In the genomic region with DNA sequence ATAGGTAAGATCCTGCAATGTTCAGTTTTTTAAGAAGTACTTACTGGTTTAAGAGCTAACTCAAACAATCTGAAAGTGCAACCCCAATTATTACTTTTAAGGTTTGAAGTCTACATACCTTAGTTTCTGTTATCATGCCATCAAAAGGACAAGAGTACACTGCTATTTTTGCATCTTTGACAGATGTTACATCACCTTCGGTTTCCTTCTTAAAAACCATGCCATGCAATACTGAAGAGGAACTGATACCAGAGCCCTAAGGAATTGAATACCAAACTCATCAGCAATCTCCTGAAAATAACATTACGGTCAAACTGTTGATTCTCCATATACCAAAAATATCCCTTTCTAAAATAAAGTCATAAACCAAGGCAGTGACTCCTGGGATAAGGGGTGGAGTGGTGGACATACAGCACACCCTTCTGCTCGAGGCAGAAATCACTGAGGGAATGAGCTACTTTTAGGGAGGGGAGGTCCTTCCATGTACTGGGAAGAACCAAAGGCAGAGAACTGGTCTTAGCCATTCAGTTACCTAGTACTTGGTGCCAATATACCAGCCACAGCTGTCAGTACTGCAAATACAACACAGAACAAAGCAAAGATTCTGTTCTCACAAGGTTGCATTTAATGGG, we compare ENCODE assay signal across 10 cellular contexts. TPM values are rescaled to one million over a fixed set of nuclear protein-coding genes. Genes with fewer than 3 reads are reported as not detected.
DNase-seq lines count a peak whose midpoint lies in the region; ATAC-seq and TF ChIP-seq lines count a peak whose summit lies in the region.
"Had no signal": no experiment of that assay in that cellular context is flagged by ENCODE, and none has a peak within 500 bp of the region (broad histone marks: within the 10 kb centered on the region; RNA-seq: fewer than 3 reads in every experiment).

No MANE protein-coding gene starts in this region.

- H3K27ac ChIP-seq in OCI-LY7 (ENCODE audit: low read depth, low read length, poor library complexity, severe bottlenecking) (peak overlapping the region; percentile 34), prostate gland (no peak overlapping the region), A673 (ENCODE audit: low read depth, low read length, poor library complexity, severe bottlenecking) (no peak overlapping the region)

- ATAC-seq in GM19438 (IDR thresholded peaks at IDR 0.05; ENCODE audit: low read depth, unreplicated experiment) (peak; percentile 92), HG03045 (IDR thresholded peaks at IDR 0.05; ENCODE audit: unreplicated experiment) (peak; percentile 97)
- ATAC-seq: left colon had no signal

- H3K4me1 ChIP-seq in OCI-LY7 (ENCODE audit: insufficient read depth, low read length, poor library complexity, severe bottlenecking) = peaks cover 15% of the 10 kb centered on the region
- H3K4me1 ChIP-seq in prostate gland (replicated peaks) = no peaks in the 10 kb centered on the region
- no peaks in the 10 kb centered on the region for H3K4me1 ChIP-seq in A673 (ENCODE audit: insufficient read depth, low read length, poor library complexity, severe bottlenecking)

- CTCF ChIA-PET in OCI-LY7 (lab: Charles Lee; ENCODE audit: unreplicated experiment) = no interaction called here
- CTCF ChIA-PET in A673 (lab: Charles Lee) = no interaction called here

- H3K4me3 ChIP-seq in OCI-LY7 (ENCODE audit: low read depth, low read length, poor library complexity, severe bottlenecking) (no peak overlapping the region), prostate gland (no peak overlapping the region), A673 (ENCODE audit: low read depth, low read length, poor library complexity, severe bottlenecking) (no peak overlapping the region)

- BruUV-seq in OCI-LY7 (replicated peaks; lab: Mats Ljungman, UMichigan) (no TSS peak), A673 (replicated peaks; lab: Mats Ljungman, UMichigan) (no TSS peak)

- H3K4me2 ChIP-seq in OCI-LY7 (ENCODE audit: low read length) = no peak overlapping the region

- peaks cover 55% of the 10 kb centered on the region for H3K79me2 ChIP-seq in OCI-LY7 (ENCODE audit: insufficient read depth, low read depth, low read length)

- WGBS in prostate gland = 78% methylated on average over 3 of the region's 3 CpGs

- TF ChIP-seq POLR2A in prostate gland (IDR thresholded peaks at IDR 0.05) = no peak

- peaks cover 99% of the 10 kb centered on the region for H3K36me3 ChIP-seq in OCI-LY7 (ENCODE audit: insufficient read depth, low read length)
- H3K36me3 ChIP-seq in prostate gland = peaks cover 7 to 10% of the 10 kb centered on the region in 2 donors
- peaks cover 98% of the 10 kb centered on the region for H3K36me3 ChIP-seq in A673 (ENCODE audit: insufficient read depth, low read length, poor library complexity, severe bottlenecking)

- peak; percentile 19 for DNase-seq in GM10266 (ENCODE audit: extremely low spot score)
- DNase-seq in OCI-LY7 (ENCODE audit: low spot score) = peak; percentile 18
- no peak for DNase-seq in NCI-H524 treated with DMSO at 0.1 percent for 48 hours (lab: John Stamatoyannopoulos, UW)
- DNase-seq in NCI-H1694 treated with DMSO at 0.1 percent for 48 hours (lab: John Stamatoyannopoulos, UW) = no peak
- DNase-seq in prostate gland (ENCODE audit: low spot score) = no peak
- DNase-seq in A673 (ENCODE audit: low spot score) = no peak
- DNase-seq: Calu3, left colon had no signal

- H3K27me3 ChIP-seq in prostate gland (replicated peaks; ENCODE audit: insufficient read depth) (no peaks in the 10 kb centered on the region), A673 (replicated peaks; ENCODE audit: insufficient read depth, low read depth, low read length, poor library complexity) (no peaks in the 10 kb centered on the region)

- TF ChIP-seq CTCF in GM10266 (IDR thresholded peaks at IDR 0.05; ENCODE audit: control insufficient read depth, insufficient read depth, low read depth, missing control alignments) (no peak), OCI-LY7 (conservative IDR thresholded peaks at IDR 0.05; ENCODE audit: low read length) (no peak), prostate gland (IDR thresholded peaks at IDR 0.05) (no peak), A673 (conservative IDR thresholded peaks at IDR 0.05; ENCODE audit: low read depth, low read length) (no peak)

- peaks cover 42% of the 10 kb centered on the region; the same call in 1 of the 2 replicates for H4K20me1 ChIP-seq in OCI-LY7 (ENCODE audit: insufficient read depth, low read length)

- intact Hi-C loops in OCI-LY7 (cut with micrococcal nuclease; ENCODE audit: unreplicated experiment) (no loop called here), prostate gland (cut with DNase I) (no loop called here), A673 (cut with micrococcal nuclease; ENCODE audit: unreplicated experiment) (no loop called here)

- H3K9me3 ChIP-seq in OCI-LY7 (ENCODE audit: low read length) = no peaks in the 10 kb centered on the region
- no peaks in the 10 kb centered on the region for H3K9me3 ChIP-seq in prostate gland
- no peaks in the 10 kb centered on the region for H3K9me3 ChIP-seq in A673 (ENCODE audit: low read depth, low read length, poor library complexity, severe bottlenecking)

- POLR2A ChIA-PET in OCI-LY7 (lab: Charles Lee) (interaction anchor here (0.7 to 1.4 kb wide), 5 partner anchors 8 to 62 kb away, joined by 3 to 4 read pairs (median 4); no protein-coding TSS in a partner anchor), A673 (lab: Charles Lee; ENCODE audit: low non-redundant PET) (no interaction called here)

- no peak overlapping the region for H2AFZ ChIP-seq in OCI-LY7 (ENCODE audit: low read length)

- H3K9me2 ChIP-seq in OCI-LY7 (ENCODE audit: insufficient read depth, low read length) = no peaks in the 10 kb centered on the region

RNA-seq across cellular contexts. Expression of a gene that starts 8.5 kb away (rescaled TPM):
- 229 and 240 TPM in 2 replicates for total RNA-seq in OCI-LY7 (2014; rRNA removed; shearing (Covaris generic))
- 332 and 375 TPM in 2 replicates for total RNA-seq in OCI-LY7 (2022)
- total RNA-seq in prostate gland = 100 to 1,000 TPM; 101 to 105 TPM
- 397 and 415 TPM in 2 replicates for total RNA-seq in A673 (2021)

RNA-seq across cellular contexts. Expression of a gene that starts 40.5 kb away (rescaled TPM):
- total RNA-seq in OCI-LY7 (2014; rRNA removed; shearing (Covaris generic)) = 22.8 and 23.1 TPM in 2 replicates
- total RNA-seq in OCI-LY7 (2022) (34.2 and 35.4 TPM in 2 replicates), prostate gland (10 to 100 TPM; 27.1 to 35.6 TPM), A673 (2021) (40.6 and 41.6 TPM in 2 replicates)

RNA-seq across cellular contexts. Expression of a gene that starts 45.8 kb away (rescaled TPM):
- 5.0 and 7.5 TPM in 2 replicates for total RNA-seq in OCI-LY7 (2014; rRNA removed; shearing (Covaris generic))
- total RNA-seq in OCI-LY7 (2022) (16.1 and 17.4 TPM in 2 replicates), prostate gland (10 to 100 TPM; 13.0 to 13.1 TPM), A673 (2021) (29.0 and 30.0 TPM in 2 replicates)

Comparison
In these comparisons a context has a peak if more than half of its experiments do, and no peak if none do; other contexts are left out.
1. DNase-seq: peak in GM10266 (single experiment) and OCI-LY7 (single experiment); none in NCI-H524 treated with DMSO at 0.1 percent for 48 hours (single experiment), NCI-H1694 treated with DMSO at 0.1 percent for 48 hours (single experiment), prostate gland (single experiment) and A673 (single experiment).